In the genomic region with DNA sequence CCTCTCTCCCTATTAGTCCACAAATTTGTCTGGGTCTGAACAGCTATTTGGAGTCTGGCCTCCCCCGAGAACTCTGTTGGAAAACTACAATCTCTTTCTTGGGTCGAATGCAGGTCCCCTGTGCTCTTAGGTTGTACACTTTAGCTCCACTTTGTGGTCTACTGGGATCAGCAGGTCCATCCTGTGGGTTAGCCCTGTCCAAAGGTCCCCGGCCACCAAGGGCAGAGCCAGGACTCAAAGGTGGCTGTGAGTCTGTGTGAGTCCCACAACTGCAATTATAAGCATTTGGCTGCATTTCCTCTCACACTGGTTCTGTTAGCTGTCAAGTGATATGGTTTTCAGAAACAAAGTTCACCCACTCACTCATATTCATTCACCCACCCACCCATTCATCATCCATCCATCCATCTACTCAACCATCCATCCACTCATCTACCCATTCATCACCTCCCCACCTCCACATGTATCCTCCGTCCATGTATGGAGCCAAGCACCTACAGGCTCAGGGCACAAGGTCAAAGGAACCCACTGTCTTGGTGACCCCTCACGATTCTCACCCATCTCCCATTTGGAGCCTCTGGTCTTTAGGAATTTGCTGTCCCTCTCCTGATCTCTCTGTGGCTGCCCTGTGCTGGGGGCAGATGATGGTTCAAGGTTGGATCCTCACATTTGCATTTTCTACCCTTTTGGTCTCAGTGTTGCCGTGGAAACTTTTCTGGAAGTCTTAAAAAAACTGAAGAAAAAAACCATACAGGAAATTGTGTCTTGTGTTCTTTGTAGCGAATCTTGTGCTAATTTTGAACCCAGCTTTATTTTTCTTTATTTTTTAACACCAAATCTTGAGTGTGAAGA, we compare ENCODE assay signal across 18 cellular contexts. TPM values are rescaled to one million over a fixed set of nuclear protein-coding genes. Genes with fewer than 3 reads are reported as not detected.
DNase-seq lines count a peak whose midpoint lies in the region; ATAC-seq and TF ChIP-seq lines count a peak whose summit lies in the region.
"Had no signal": no experiment of that assay in that cellular context is flagged by ENCODE, and none has a peak within 500 bp of the region (broad histone marks: within the 10 kb centered on the region; RNA-seq: fewer than 3 reads in every experiment).

No MANE protein-coding gene starts in this region.

- DNase-seq in activated naive CD4-positive, alpha-beta T cell treated with anti-CD3 and anti-CD28 coated beads for 36 hours: no peak
- no peak for DNase-seq in activated naive CD4-positive, alpha-beta T cell treated with anti-CD3 and anti-CD28 coated beads, Interleukin-2, amount 50 U/mL, for 16 hours
- DNase-seq in Karpas-422: no peak
- no peak for DNase-seq in endothelial cell (ENCODE audit: low spot score)
- DNase-seq in stimulated activated naive CD8-positive, alpha-beta T cell treated with anti-CD3 and anti-CD28 coated beads, Interleukin-15, amount 100 ng/mL, for 72 hours: no peak
- DNase-seq in EL: no peak
- DNase-seq in aorta: no peak
- DNase-seq in right cardiac atrium: no peak
- DNase-seq: GF-D8, IMR-90, NCI-H2081, NCI-H524 had no signal

- H3K36me3 ChIP-seq in Karpas-422 (ENCODE audit: insufficient read depth, low read length) (no peaks in the 10 kb centered on the region), aorta (ENCODE audit: control insufficient read depth in 1 of 2, insufficient read depth in 2 of 2, low read length in 1 of 2) (no peaks in the 10 kb centered on the region)
- H3K36me3 ChIP-seq: neural progenitor cell had no signal

- H3K9me3 ChIP-seq in Karpas-422 (ENCODE audit: low read length): no peaks in the 10 kb centered on the region
- no peaks in the 10 kb centered on the region for H3K9me3 ChIP-seq in aorta (ENCODE audit: control insufficient read depth, low read length)
- no peaks in the 10 kb centered on the region for H3K9me3 ChIP-seq in right cardiac atrium (ENCODE audit: control insufficient read depth, low read length)

- no peaks in the 10 kb centered on the region for H3K9me2 ChIP-seq in Karpas-422 (replicated peaks; ENCODE audit: insufficient read depth, low read length)

- H3K27me3 ChIP-seq in Karpas-422 (ENCODE audit: low read length) (peaks cover 4% of the 10 kb centered on the region; the same call in 1 of the 2 replicates), aorta (ENCODE audit: control insufficient read depth in 1 of 2, insufficient read depth in 2 of 2, low read length in 1 of 2) (no peaks in the 10 kb centered on the region), right cardiac atrium (ENCODE audit: control insufficient read depth, insufficient read depth) (no peaks in the 10 kb centered on the region)
- H3K27me3 ChIP-seq: neural progenitor cell had no signal

- intact Hi-C loops in activated naive CD4-positive, alpha-beta T cell treated with anti-CD3 and anti-CD28 coated beads for 36 hours (cut with micrococcal nuclease): no loop called here
- intact Hi-C loops in aorta (cut with DNase I): no loop called here
- intact Hi-C loops in right cardiac atrium (cut with DNase I): no loop called here

- H3K4me2 ChIP-seq in Karpas-422 (ENCODE audit: low read depth, low read length, poor library complexity, severe bottlenecking): peak overlapping the region; percentile 33
- H3K4me2 ChIP-seq: neural progenitor cell had no signal

- H3K4me3 ChIP-seq in Karpas-422 (ENCODE audit: low read length) (no peak overlapping the region), aorta (ENCODE audit: low read length in 2 of 2) (no peak overlapping the region), right cardiac atrium (ENCODE audit: low read length) (no peak overlapping the region)
- H3K4me3 ChIP-seq: dorsolateral prefrontal cortex, lung, neural progenitor cell, SK-N-MC had no signal

- no peak for ATAC-seq in stimulated activated naive CD8-positive, alpha-beta T cell treated with anti-CD3 and anti-CD28 coated beads, Interleukin-15, amount 100 ng/mL, for 72 hours
- no peak for ATAC-seq in aorta (ENCODE audit: low FRiP score)
- no peak for ATAC-seq in right cardiac atrium

- no peaks in the 10 kb centered on the region for H3K36me3 Mint-ChIP-seq in activated naive CD4-positive, alpha-beta T cell treated with anti-CD3 and anti-CD28 coated beads for 36 hours (ENCODE audit: low read depth)
- peaks cover 5% of the 10 kb centered on the region for H3K36me3 Mint-ChIP-seq in endothelial cell (ENCODE audit: low read depth, unreplicated experiment)
- H3K36me3 Mint-ChIP-seq: neural progenitor cell had no signal

- H3K27me3 Mint-ChIP-seq in activated naive CD4-positive, alpha-beta T cell treated with anti-CD3 and anti-CD28 coated beads for 36 hours (ENCODE audit: low read depth): peaks cover under 1% of the 10 kb centered on the region
- H3K27me3 Mint-ChIP-seq in endothelial cell (ENCODE audit: unreplicated experiment): peaks cover 2% of the 10 kb centered on the region
- H3K27me3 Mint-ChIP-seq in stimulated activated naive CD8-positive, alpha-beta T cell treated with anti-CD3 and anti-CD28 coated beads, Interleukin-15, amount 100 ng/mL, for 72 hours: peaks cover 1% of the 10 kb centered on the region

- no peak for TF ChIP-seq CTCF in endothelial cell (IDR thresholded peaks at IDR 0.05; ENCODE audit: unreplicated experiment)

- no peaks in the 10 kb centered on the region for H3K9me3 Mint-ChIP-seq in activated naive CD4-positive, alpha-beta T cell treated with anti-CD3 and anti-CD28 coated beads for 36 hours
- H3K9me3 Mint-ChIP-seq in endothelial cell (ENCODE audit: unreplicated experiment): no peaks in the 10 kb centered on the region
- H3K9me3 Mint-ChIP-seq in stimulated activated naive CD8-positive, alpha-beta T cell treated with anti-CD3 and anti-CD28 coated beads, Interleukin-15, amount 100 ng/mL, for 72 hours: no peaks in the 10 kb centered on the region

- peaks cover 65% of the 10 kb centered on the region for H3K4me1 Mint-ChIP-seq in activated naive CD4-positive, alpha-beta T cell treated with anti-CD3 and anti-CD28 coated beads for 36 hours (ENCODE audit: low read depth)
- H3K4me1 Mint-ChIP-seq in endothelial cell (ENCODE audit: unreplicated experiment): peaks cover 2% of the 10 kb centered on the region
- peaks cover 75% of the 10 kb centered on the region for H3K4me1 Mint-ChIP-seq in stimulated activated naive CD8-positive, alpha-beta T cell treated with anti-CD3 and anti-CD28 coated beads, Interleukin-15, amount 100 ng/mL, for 72 hours

- peak overlapping the region; percentile 20 for H3K4me3 Mint-ChIP-seq in activated naive CD4-positive, alpha-beta T cell treated with anti-CD3 and anti-CD28 coated beads for 36 hours
- H3K4me3 Mint-ChIP-seq in endothelial cell (ENCODE audit: unreplicated experiment): no peak overlapping the region
- H3K4me3 Mint-ChIP-seq in stimulated activated naive CD8-positive, alpha-beta T cell treated with anti-CD3 and anti-CD28 coated beads, Interleukin-15, amount 100 ng/mL, for 72 hours: peak overlapping the region; percentile 39 to 49
- H3K4me3 Mint-ChIP-seq: neural progenitor cell had no signal

- no peaks in the 10 kb centered on the region for H4K20me1 ChIP-seq in Karpas-422 (ENCODE audit: insufficient read depth, low read depth, low read length)

- H3K27ac Mint-ChIP-seq in activated naive CD4-positive, alpha-beta T cell treated with anti-CD3 and anti-CD28 coated beads for 36 hours: peak overlapping the region; percentile 87
- peak overlapping the region; percentile 2 for H3K27ac Mint-ChIP-seq in endothelial cell (ENCODE audit: unreplicated experiment)
- H3K27ac Mint-ChIP-seq in stimulated activated naive CD8-positive, alpha-beta T cell treated with anti-CD3 and anti-CD28 coated beads, Interleukin-15, amount 100 ng/mL, for 72 hours: peak overlapping the region in 1 of 2 donors; percentile 78
- H3K27ac Mint-ChIP-seq: neural progenitor cell had no signal

- H3K79me2 ChIP-seq in Karpas-422 (ENCODE audit: low read length): no peaks in the 10 kb centered on the region

- H3K27ac ChIP-seq in Karpas-422 (ENCODE audit: low read length) (no peak overlapping the region), aorta (ENCODE audit: low read depth in 1 of 2, low read length in 2 of 2) (no peak overlapping the region), right cardiac atrium (ENCODE audit: low read length) (no peak overlapping the region)
- H3K27ac ChIP-seq: dorsolateral prefrontal cortex, neural progenitor cell, SK-N-MC had no signal

- 0 out of 2 replicates have a peak overlapping the region, but pooled peaks have one; percentile 4 for H2AFZ ChIP-seq in Karpas-422 (ENCODE audit: low read length)
- H2AFZ ChIP-seq: neural progenitor cell had no signal

- WGBS in aorta, 2 donors: 63 to 65% methylated on average over 7 of the region's 7 CpGs
- 77% methylated on average over 7 of the region's 7 CpGs for WGBS in right cardiac atrium

- CTCF ChIA-PET in activated naive CD4-positive, alpha-beta T cell treated with anti-CD3 and anti-CD28 coated beads for 36 hours (lab: Charles Lee): interaction anchor here (0.8 to 1.9 kb wide), 6 partner anchors 9 to 125 kb away, joined by 3 to 8 read pairs (median 5); no protein-coding TSS in a partner anchor

- peak overlapping the region; percentile 41 for H3K9ac ChIP-seq in Karpas-422 (ENCODE audit: low read length)
- H3K9ac ChIP-seq: neural progenitor cell had no signal

- H3K4me1 ChIP-seq in Karpas-422 (ENCODE audit: low read length) (peaks cover 40% of the 10 kb centered on the region), aorta (ENCODE audit: control insufficient read depth in 1 of 2, insufficient read depth in 2 of 2, low read length in 2 of 2) (no peaks in the 10 kb centered on the region), right cardiac atrium (ENCODE audit: control insufficient read depth, insufficient read depth, low read length) (no peaks in the 10 kb centered on the region)
- H3K4me1 ChIP-seq: neural progenitor cell had no signal

RNA-seq across cellular contexts. Expression of a gene that starts 45.8 kb away (rescaled TPM):
- total RNA-seq in activated naive CD4-positive, alpha-beta T cell treated with anti-CD3 and anti-CD28 coated beads for 36 hours: 100 to 1,000 TPM; 323 to 328 TPM
- 285 and 592 TPM in 2 replicates for total RNA-seq in Karpas-422 (2014; rRNA removed; shearing (Covaris generic); ENCODE audit: low replicate concordance)
- total RNA-seq in endothelial cell (ENCODE audit: unreplicated experiment) (1.5 TPM), aorta (10 to 100 TPM; 12.5 to 25.2 TPM), right cardiac atrium (1 to 10 TPM; 5.0 to 9.2 (median 5.9) TPM)
- polyA plus RNA-seq in aorta (10 to 100 TPM in 1 of 2 donors, 1 to 10 TPM in 1; 3.7 to 13.3 TPM), right cardiac atrium (1.6 TPM)
- total RNA-seq: bronchial epithelial cell, IMR-90 had no signal
- polyA plus RNA-seq: AG04450, IMR-90 had no signal

Comparison
In these comparisons a context has a peak if more than half of its experiments do, and no peak if none do; other contexts are left out.
1. RNA of a gene that starts 45.8 kb away (total RNA-seq): 323 to 328 TPM in activated naive CD4-positive, alpha-beta T cell treated with anti-CD3 and anti-CD28 coated beads for 36 hours and 285 to 592 TPM in Karpas-422; 12.5 to 25.2 TPM in aorta, 5.0 to 9.2 TPM in right cardiac atrium and 1.5 TPM in endothelial cell (single experiment); every median in the first group is over 10 times any median in the second.